ENCODE assay signal across 1 cellular context in genomic region chr13:102799544-102800144, GRCh38.
A peak's percentile ranks its signal among the peaks of the same experiment; 100 is the strongest.
TF ChIP-seq lines count a peak whose summit lies in the region.

No MANE protein-coding gene starts in this region.

TF ChIP-seq in HepG2, 621 proteins besides CTCF, POLR2A, EP300 and RAD21 (continued from another document and continues in another):
- TF ChIP-seq ZNF318 (CRISPR knock-in tag; IDR thresholded peaks at IDR 0.05) (no peak), ZNF337 (CRISPR knock-in tag; IDR thresholded peaks at IDR 0.05; ENCODE audit: borderline replicate concordance, low read depth) (no peak), ZNF570 (CRISPR knock-in tag; IDR thresholded peaks at IDR 0.05; ENCODE audit: borderline replicate concordance) (no peak), ZNF121 (CRISPR knock-in tag; IDR thresholded peaks at IDR 0.05) (no peak), KLF9 (CRISPR knock-in tag; IDR thresholded peaks at IDR 0.05; ENCODE audit: low read depth) (no peak), BRCA1 (CRISPR knock-in tag; IDR thresholded peaks at IDR 0.05) (no peak), ZNF841 (CRISPR knock-in tag; IDR thresholded peaks at IDR 0.05; ENCODE audit: borderline replicate concordance) (no peak), PHF21A (CRISPR knock-in tag; IDR thresholded peaks at IDR 0.05) (no peak; the same call in 1 of the 2 replicates), CREB1 (IDR thresholded peaks at IDR 0.05) (no peak), CREB1 (CRISPR knock-in tag; IDR thresholded peaks at IDR 0.05) (no peak), ZSCAN31 (CRISPR knock-in tag; IDR thresholded peaks at IDR 0.05; ENCODE audit: low read depth) (no peak), SP2 (CRISPR knock-in tag; IDR thresholded peaks at IDR 0.05) (peak; percentile 32; the same call in 1 of the 2 replicates), ZNF383 (CRISPR knock-in tag; IDR thresholded peaks at IDR 0.05; ENCODE audit: borderline replicate concordance) (no peak), ARNT2 (CRISPR knock-in tag; IDR thresholded peaks at IDR 0.05; ENCODE audit: low read depth) (no peak), PLSCR1 (CRISPR knock-in tag; IDR thresholded peaks at IDR 0.05; ENCODE audit: borderline replicate concordance) (0 out of 2 replicates have a peak, but pooled peaks have one; percentile 31), RXRB (CRISPR knock-in tag; IDR thresholded peaks at IDR 0.05; ENCODE audit: borderline replicate concordance) (no peak), ZNF644 (CRISPR knock-in tag; IDR thresholded peaks at IDR 0.05; ENCODE audit: low read depth) (no peak), DNMT3B (CRISPR knock-in tag; conservative IDR thresholded peaks at IDR 0.05) (no peak), ZNF883 (CRISPR knock-in tag; IDR thresholded peaks at IDR 0.05; ENCODE audit: not compliant biosample characterization) (no peak), MXD3 (CRISPR knock-in tag; IDR thresholded peaks at IDR 0.05) (no peak), EHMT2 (IDR thresholded peaks at IDR 0.05; ENCODE audit: borderline replicate concordance, low read depth, low read length) (no peak), ZNF749 (CRISPR knock-in tag; IDR thresholded peaks at IDR 0.05; ENCODE audit: borderline replicate concordance) (no peak), ZSCAN22 (CRISPR knock-in tag; IDR thresholded peaks at IDR 0.05) (no peak), LCORL (IDR thresholded peaks at IDR 0.05) (no peak), LCORL (CRISPR knock-in tag; IDR thresholded peaks at IDR 0.05) (peak; percentile 15; the same call in 1 of the 2 replicates), CBFB (CRISPR knock-in tag; IDR thresholded peaks at IDR 0.05) (no peak), SALL1 (CRISPR knock-in tag; IDR thresholded peaks at IDR 0.05) (no peak), RORA (CRISPR knock-in tag; IDR thresholded peaks at IDR 0.05) (no peak), ZNF550 (CRISPR knock-in tag; IDR thresholded peaks at IDR 0.05; ENCODE audit: borderline replicate concordance) (peak; percentile 73; the same call in 1 of the 2 replicates), DR1 (CRISPR knock-in tag; IDR thresholded peaks at IDR 0.05) (0 out of 2 replicates have a peak, but pooled peaks have one; percentile 10), PAX8 (CRISPR knock-in tag; IDR thresholded peaks at IDR 0.05; ENCODE audit: borderline replicate concordance) (0 out of 2 replicates have a peak, but pooled peaks have one; percentile 32), THYN1 (CRISPR knock-in tag; IDR thresholded peaks at IDR 0.05; ENCODE audit: borderline replicate concordance, low read depth) (no peak), ZNF572 (CRISPR knock-in tag; IDR thresholded peaks at IDR 0.05) (no peak), FOXC1 (CRISPR knock-in tag; IDR thresholded peaks at IDR 0.05; ENCODE audit: borderline replicate concordance) (no peak), MXI1 (IDR thresholded peaks at IDR 0.05; ENCODE audit: borderline replicate concordance, low read depth, low read length) (no peak), SALL2 (CRISPR knock-in tag; IDR thresholded peaks at IDR 0.05) (0 out of 2 replicates have a peak, but pooled peaks have one; percentile 14), TCF7L2 (IDR thresholded peaks at IDR 0.05; ENCODE audit: low read depth, low read length) (no peak), ZFP36L2 (CRISPR knock-in tag; IDR thresholded peaks at IDR 0.05) (no peak), ZNF878 (CRISPR knock-in tag; IDR thresholded peaks at IDR 0.05) (no peak), CCDC6 (CRISPR knock-in tag; IDR thresholded peaks at IDR 0.05) (no peak), MXD4 (CRISPR knock-in tag; IDR thresholded peaks at IDR 0.05) (no peak), SSRP1 (CRISPR knock-in tag; IDR thresholded peaks at IDR 0.05) (no peak), MBD4 (IDR thresholded peaks at IDR 0.05; ENCODE audit: borderline replicate concordance, low read length) (no peak), THAP11 (CRISPR knock-in tag; IDR thresholded peaks at IDR 0.05) (no peak), ZNF205 (CRISPR knock-in tag; IDR thresholded peaks at IDR 0.05) (no peak), RARG (CRISPR knock-in tag; IDR thresholded peaks at IDR 0.05; ENCODE audit: low read depth) (no peak), TP53 (CRISPR knock-in tag; conservative IDR thresholded peaks at IDR 0.05) (0 out of 2 replicates have a peak, but pooled peaks have one; percentile 76), HMGXB4 (CRISPR knock-in tag; IDR thresholded peaks at IDR 0.05; ENCODE audit: borderline replicate concordance in 1 of 2, low read depth in 1 of 2) (no peak), CREBL2 (CRISPR knock-in tag; IDR thresholded peaks at IDR 0.05; ENCODE audit: borderline replicate concordance) (no peak), ZNF614 (CRISPR knock-in tag; IDR thresholded peaks at IDR 0.05; ENCODE audit: borderline replicate concordance) (no peak), RCOR2 (CRISPR knock-in tag; IDR thresholded peaks at IDR 0.05) (no peak), ZNF670 (CRISPR knock-in tag; IDR thresholded peaks at IDR 0.05; ENCODE audit: borderline replicate concordance) (no peak), ZNF737 (CRISPR knock-in tag; IDR thresholded peaks at IDR 0.05; ENCODE audit: borderline replicate concordance) (0 out of 2 replicates have a peak, but pooled peaks have one; percentile 23), MYC (CRISPR knock-in tag; IDR thresholded peaks at IDR 0.05; ENCODE audit: borderline replicate concordance) (peak; percentile 18; the same call in 1 of the 2 replicates)
- TF ChIP-seq, protein P1, sequence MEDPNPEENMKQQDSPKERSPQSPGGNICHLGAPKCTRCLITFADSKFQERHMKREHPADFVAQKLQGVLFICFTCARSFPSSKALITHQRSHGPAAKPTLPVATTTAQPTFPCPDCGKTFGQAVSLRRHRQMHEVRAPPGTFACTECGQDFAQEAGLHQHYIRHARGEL (CRISPR knock-in tag; IDR thresholded peaks at IDR 0.05): no peak
- TF ChIP-seq, protein P2, sequence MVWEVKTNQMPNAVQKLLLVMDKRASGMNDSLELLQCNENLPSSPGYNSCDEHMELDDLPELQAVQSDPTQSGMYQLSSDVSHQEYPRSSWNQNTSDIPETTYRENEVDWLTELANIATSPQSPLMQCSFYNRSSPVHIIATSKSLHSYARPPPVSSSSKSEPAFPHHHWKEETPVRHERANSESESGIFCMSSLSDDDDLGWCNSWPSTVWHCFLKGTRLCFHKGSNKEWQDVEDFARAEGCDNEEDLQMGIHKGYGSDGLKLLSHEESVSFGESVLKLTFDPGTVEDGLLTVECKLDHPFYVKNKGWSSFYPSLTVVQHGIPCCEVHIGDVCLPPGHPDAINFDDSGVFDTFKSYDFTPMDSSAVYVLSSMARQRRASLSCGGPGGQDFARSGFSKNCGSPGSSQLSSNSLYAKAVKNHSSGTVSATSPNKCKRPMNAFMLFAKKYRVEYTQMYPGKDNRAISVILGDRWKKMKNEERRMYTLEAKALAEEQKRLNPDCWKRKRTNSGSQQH (CRISPR knock-in tag; IDR thresholded peaks at IDR 0.05; ENCODE audit: low read depth): no peak
- TF ChIP-seq, protein P3, sequence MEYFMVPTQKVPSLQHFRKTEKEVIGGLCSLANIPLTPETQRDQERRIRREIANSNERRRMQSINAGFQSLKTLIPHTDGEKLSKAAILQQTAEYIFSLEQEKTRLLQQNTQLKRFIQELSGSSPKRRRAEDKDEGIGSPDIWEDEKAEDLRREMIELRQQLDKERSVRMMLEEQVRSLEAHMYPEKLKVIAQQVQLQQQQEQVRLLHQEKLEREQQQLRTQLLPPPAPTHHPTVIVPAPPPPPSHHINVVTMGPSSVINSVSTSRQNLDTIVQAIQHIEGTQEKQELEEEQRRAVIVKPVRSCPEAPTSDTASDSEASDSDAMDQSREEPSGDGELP (IDR thresholded peaks at IDR 0.05; ENCODE audit: borderline replicate concordance, low read depth): no peak
- TF ChIP-seq, protein P4, sequence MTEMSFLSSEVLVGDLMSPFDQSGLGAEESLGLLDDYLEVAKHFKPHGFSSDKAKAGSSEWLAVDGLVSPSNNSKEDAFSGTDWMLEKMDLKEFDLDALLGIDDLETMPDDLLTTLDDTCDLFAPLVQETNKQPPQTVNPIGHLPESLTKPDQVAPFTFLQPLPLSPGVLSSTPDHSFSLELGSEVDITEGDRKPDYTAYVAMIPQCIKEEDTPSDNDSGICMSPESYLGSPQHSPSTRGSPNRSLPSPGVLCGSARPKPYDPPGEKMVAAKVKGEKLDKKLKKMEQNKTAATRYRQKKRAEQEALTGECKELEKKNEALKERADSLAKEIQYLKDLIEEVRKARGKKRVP (CRISPR knock-in tag; IDR thresholded peaks at IDR 0.05): no peak
